8 cellular contexts compared by ENCODE assay signal in the genomic region with DNA sequence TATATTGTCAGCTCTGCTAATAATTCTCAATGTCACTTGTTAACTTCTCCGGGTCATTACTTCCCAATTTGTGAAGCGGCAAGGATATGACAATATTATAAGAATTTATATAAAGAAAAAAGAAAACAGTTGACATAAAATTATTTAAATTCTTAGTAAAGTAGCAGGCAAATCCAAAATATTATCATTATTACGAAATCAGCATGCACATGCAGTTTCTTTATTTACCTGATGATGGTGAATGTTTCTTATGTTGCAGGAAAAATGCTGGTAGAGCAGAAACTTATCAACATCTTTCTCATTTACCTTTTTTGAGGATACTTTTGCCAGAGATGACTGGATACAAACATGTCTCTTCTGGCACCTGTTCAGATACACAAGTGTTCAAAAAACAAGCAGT.
"Had no signal": no experiment of that assay in that cellular context is flagged by ENCODE, and none has a peak within 500 bp of the region (broad histone marks: within the 10 kb centered on the region; RNA-seq: fewer than 3 reads in every experiment).

No MANE protein-coding gene starts in this region.

- DNase-seq: GDM1, GF-D8 had no signal

- H3K4me3 ChIP-seq: GM12878 had no signal

- FAIRE-seq: G401.6, GM12878, GM12891, GM12892, GM18507, GM19239 had no signal

- ATAC-seq: GM12878 had no signal
